ENCODE assay signal across 1 cellular context in genomic region chr2:3518496-3519254, GRCh38.
TF ChIP-seq lines count a peak whose summit lies in the region.

No MANE protein-coding gene starts in this region.

TF ChIP-seq in HepG2, 621 proteins besides CTCF, POLR2A, EP300 and RAD21 (continued from another document and continues in another):
- peak; percentile 59; the same call in 1 of the 2 replicates for TF ChIP-seq ZNF318 (CRISPR knock-in tag; IDR thresholded peaks at IDR 0.05)
- 0 out of 2 replicates have a peak, but pooled peaks have one; percentile 68 for TF ChIP-seq TMF1 (CRISPR knock-in tag; IDR thresholded peaks at IDR 0.05; ENCODE audit: low read depth)
- 0 out of 2 replicates have a peak, but pooled peaks have one; percentile 58 for TF ChIP-seq ZNF256 (CRISPR knock-in tag; conservative IDR thresholded peaks at IDR 0.05)
- peak; percentile 71 for TF ChIP-seq PITX1 (CRISPR knock-in tag; IDR thresholded peaks at IDR 0.05)
- no peak for TF ChIP-seq WIZ (CRISPR knock-in tag; IDR thresholded peaks at IDR 0.05)
- TF ChIP-seq KAT7 (CRISPR knock-in tag; IDR thresholded peaks at IDR 0.05; ENCODE audit: borderline replicate concordance), result 0 out of 2 replicates have a peak, but pooled peaks have one; percentile 67
- TF ChIP-seq MAZ (IDR thresholded peaks at IDR 0.05; ENCODE audit: borderline replicate concordance, low read depth, low read length), result peak; percentile 88
- peak; percentile 26; the same call in 1 of the 2 replicates for TF ChIP-seq MAZ (CRISPR knock-in tag; IDR thresholded peaks at IDR 0.05; ENCODE audit: low read depth)
- TF ChIP-seq ZNF354B (CRISPR knock-in tag; IDR thresholded peaks at IDR 0.05), result no peak
- peak in 1 of 2 experiments; percentile 0; a peak in 1 of 4 replicates for TF ChIP-seq MAFK (conservative IDR thresholded peaks at IDR 0.05 in 1 of 2, IDR thresholded peaks at IDR 0.05 in 1 of 2; ENCODE audit: low read length in 2 of 2)
- peak; percentile 70; the same call in 1 of the 2 replicates for TF ChIP-seq NR0B2 (CRISPR knock-in tag; IDR thresholded peaks at IDR 0.05)
- no peak for TF ChIP-seq ETV6 (CRISPR knock-in tag; conservative IDR thresholded peaks at IDR 0.05)
- no peak; the same call in 1 of the 2 replicates for TF ChIP-seq ZNF800 (CRISPR knock-in tag; IDR thresholded peaks at IDR 0.05)
- TF ChIP-seq ZNF879 (CRISPR knock-in tag; IDR thresholded peaks at IDR 0.05), result peak; percentile 85
- peak; percentile 34; the same call in 1 of the 2 replicates for TF ChIP-seq YEATS4 (CRISPR knock-in tag; IDR thresholded peaks at IDR 0.05; ENCODE audit: borderline replicate concordance)
- 0 out of 2 replicates have a peak, but pooled peaks have one; percentile 41 for TF ChIP-seq ZNF660 (CRISPR knock-in tag; IDR thresholded peaks at IDR 0.05; ENCODE audit: borderline replicate concordance, low read depth)
- 0 out of 2 replicates have a peak, but pooled peaks have one; percentile 7 for TF ChIP-seq ZZZ3 (CRISPR knock-in tag; IDR thresholded peaks at IDR 0.05; ENCODE audit: borderline replicate concordance)
- TF ChIP-seq ZNF282 (IDR thresholded peaks at IDR 0.05; ENCODE audit: partially characterized antibody), result no peak
- peak; percentile 61; the same call in 1 of the 2 replicates for TF ChIP-seq ZBTB2 (CRISPR knock-in tag; IDR thresholded peaks at IDR 0.05; ENCODE audit: low read depth)
- TF ChIP-seq ZNF232 (CRISPR knock-in tag; IDR thresholded peaks at IDR 0.05; ENCODE audit: borderline replicate concordance), result peak; percentile 87
- no peak for TF ChIP-seq GPBP1L1 (CRISPR knock-in tag; IDR thresholded peaks at IDR 0.05)
- peak; percentile 81 for TF ChIP-seq ZNF605 (CRISPR knock-in tag; IDR thresholded peaks at IDR 0.05)
- peak; percentile 79 for TF ChIP-seq ZC3H13 (CRISPR knock-in tag; IDR thresholded peaks at IDR 0.05)
- TF ChIP-seq MLX (CRISPR knock-in tag; IDR thresholded peaks at IDR 0.05), result 0 out of 2 replicates have a peak, but pooled peaks have one; percentile 3
- TF ChIP-seq ZBTB43 (CRISPR knock-in tag; conservative IDR thresholded peaks at IDR 0.05), result peak; percentile 76
- no peak for TF ChIP-seq GRHL1 (CRISPR knock-in tag; conservative IDR thresholded peaks at IDR 0.05)
- no peak for TF ChIP-seq FOXA1 (IDR thresholded peaks at IDR 0.05)
- 0 out of 2 replicates have a peak, but pooled peaks have one; percentile 14 for TF ChIP-seq FOXA1 (CRISPR knock-in tag; IDR thresholded peaks at IDR 0.05)
- no peak for TF ChIP-seq ZBTB38 (CRISPR knock-in tag; IDR thresholded peaks at IDR 0.05)
- TF ChIP-seq DMTF1 (CRISPR knock-in tag; IDR thresholded peaks at IDR 0.05), result 0 out of 2 replicates have a peak, but pooled peaks have one; percentile 70
- peak; percentile 47; the same call in 1 of the 2 replicates for TF ChIP-seq MED1 (CRISPR knock-in tag; IDR thresholded peaks at IDR 0.05)
- 0 out of 2 replicates have a peak, but pooled peaks have one; percentile 10 for TF ChIP-seq MNT (IDR thresholded peaks at IDR 0.05)
